25 cellular contexts compared by ENCODE assay signal in genomic region chr1:26049531-26050254, GRCh38. TPM values are rescaled to one million over a fixed set of nuclear protein-coding genes. Genes with fewer than 3 reads are reported as not detected.
DNase-seq lines count a peak whose midpoint lies in the region; ATAC-seq and TF ChIP-seq lines count a peak whose summit lies in the region.
"Had no signal": no experiment of that assay in that cellular context is flagged by ENCODE, and none has a peak within 500 bp of the region (broad histone marks: within the 10 kb centered on the region; RNA-seq: fewer than 3 reads in every experiment).

No MANE protein-coding gene starts in this region.

- POLR2A ChIA-PET in Caco-2 (lab: Charles Lee) (no interaction called here), PC-9 (lab: Charles Lee; ENCODE audit: unreplicated experiment) (interaction anchor here (0.6 kb wide), 1 partner anchor 15 kb away, joined by 4 read pairs; no protein-coding TSS in a partner anchor)

- H3K4me3 ChIP-seq in Caco-2 (ENCODE audit: low read depth, low read length) (no peak overlapping the region), heart left ventricle (no peak overlapping the region), osteoblast (ENCODE audit: insufficient read depth, low read length) (no peak overlapping the region), PC-9 (no peak overlapping the region)
- H3K4me3 ChIP-seq: SK-N-MC, uterus had no signal

- H3K27me3 ChIP-seq in Caco-2 (replicated peaks; ENCODE audit: control insufficient read depth, insufficient read depth, low read length) (no peaks in the 10 kb centered on the region), heart left ventricle (peaks cover 7 to 56% (median 20%) of the 10 kb centered on the region in 9 donors), osteoblast (ENCODE audit: insufficient read depth, low read length) (peaks cover 72% of the 10 kb centered on the region), PC-9 (ENCODE audit: insufficient read depth, low read depth) (peaks cover 8% of the 10 kb centered on the region; the same call in 1 of the 2 replicates)

- H3K9me3 ChIP-seq in Caco-2 (no peaks in the 10 kb centered on the region), heart left ventricle (no peaks in the 10 kb centered on the region), osteoblast (ENCODE audit: low read depth, low read length) (no peaks in the 10 kb centered on the region), PC-9 (ENCODE audit: insufficient read depth, low read depth) (no peaks in the 10 kb centered on the region)
- H3K9me3 ChIP-seq: uterus had no signal

- no peaks in the 10 kb centered on the region for H3F3A ChIP-seq in PC-9 (ENCODE audit: insufficient read depth, low read depth)

- H3K4me1 Mint-ChIP-seq in Caco-2 (ENCODE audit: low read depth, unreplicated experiment), result peaks cover 20% of the 10 kb centered on the region

- H3K36me3 Mint-ChIP-seq in Caco-2 (ENCODE audit: insufficient read depth, unreplicated experiment), result no peaks in the 10 kb centered on the region
- H3K36me3 Mint-ChIP-seq: brain had no signal

- no peaks in the 10 kb centered on the region for H3K27me3 Mint-ChIP-seq in Caco-2 (ENCODE audit: insufficient read depth, unreplicated experiment)

- H3K36me3 ChIP-seq in Caco-2 (ENCODE audit: control insufficient read depth, insufficient read depth, low read length) (no peaks in the 10 kb centered on the region), heart left ventricle (peaks cover 0 to 44% (median 13%) of the 10 kb centered on the region in 9 donors), osteoblast (ENCODE audit: insufficient read depth, low read length) (no peaks in the 10 kb centered on the region), PC-9 (ENCODE audit: low read depth) (no peaks in the 10 kb centered on the region)
- H3K36me3 ChIP-seq: uterus had no signal

- TF ChIP-seq POLR2A in heart left ventricle (IDR thresholded peaks at IDR 0.05), result no peak

- H3K79me2 ChIP-seq in osteoblast (ENCODE audit: insufficient read depth, low read length) (no peaks in the 10 kb centered on the region), PC-9 (ENCODE audit: low read depth) (no peaks in the 10 kb centered on the region)
- H3K79me2 ChIP-seq: parathyroid adenoma had no signal

- intact Hi-C loops in Caco-2 (cut with micrococcal nuclease; ENCODE audit: unreplicated experiment), result no loop called here
- intact Hi-C loops in heart left ventricle (cut with DNase I), result no loop called here
- intact Hi-C loops in PC-9 (cut with micrococcal nuclease; ENCODE audit: unreplicated experiment), result loop anchor here (5.0 kb wide), 1 partner anchor 403 kb away; no protein-coding TSS in a partner anchor

- H3K4me1 ChIP-seq in Caco-2 (peaks cover 42% of the 10 kb centered on the region), heart left ventricle (peaks cover 0 to 43% (median 10%) of the 10 kb centered on the region in 12 donors), osteoblast (ENCODE audit: insufficient read depth, low read length) (no peaks in the 10 kb centered on the region), PC-9 (replicated peaks; ENCODE audit: insufficient read depth) (peaks cover 10% of the 10 kb centered on the region; the same call in 1 of the 2 replicates)
- H3K4me1 ChIP-seq: parathyroid adenoma had no signal

- no TSS peak for BruUV-seq in Caco-2 (replicated peaks; lab: Mats Ljungman, UMichigan)
- BruUV-seq in PC-9 (replicated peaks; lab: Mats Ljungman, UMichigan), result no TSS peak

- H3K27ac Mint-ChIP-seq in Caco-2 (ENCODE audit: unreplicated experiment), result peak overlapping the region; percentile 46
- H3K27ac Mint-ChIP-seq: stimulated activated naive CD8-positive, alpha-beta T cell treated with anti-CD3 and anti-CD28 coated beads, Interleukin-15, Interleukin-2, amounts not matched to agents 100 ng/mL and 50 ng/mL, for 24 hours had no signal

- no peak overlapping the region for H2AFZ ChIP-seq in osteoblast (ENCODE audit: low read length)
- no peak overlapping the region for H2AFZ ChIP-seq in PC-9
- H2AFZ ChIP-seq: parathyroid adenoma had no signal

- DNase-seq in Caco-2 (no peak), MV-4-11 (lab: John Stamatoyannopoulos, UW) (peak; percentile 37), heart left ventricle (peak in 2 of 5 donors; percentile 55 to 56), osteoblast (ENCODE audit: insufficient read length, low spot score, missing footprints) (peak; percentile 91), PC-9 (no peak), activated T-cell treated with anti-CD3 and anti-CD28 coated beads for 4 hours (no peak), kidney glomerular epithelial cell (lab: John Stamatoyannopoulos, UW) (no peak)
- DNase-seq: activated CD4-positive, alpha-beta T cell treated with anti-CD3 and anti-CD28 coated beads, Interleukin-2, amount 50 U/mL, for 1 hour; activated naive CD4-positive, alpha-beta T cell treated with anti-CD3 and anti-CD28 coated beads, Interleukin-2, amount 50 U/mL, for 16 hours; activated T-cell treated with anti-CD3 and anti-CD28 coated beads, Interleukin-2, amount 50 U/mL, for 1 hour; hypothalamus; NCI-H1694; NCI-H446; stimulated activated CD4-positive, alpha-beta T cell treated with anti-CD3 and anti-CD28 coated beads, Interleukin-15, amount 100 ng/mL, for 24 hours; uterus had no signal

- ATAC-seq in heart left ventricle, result peak; percentile 51 to 63 (median 54)
- no peak for ATAC-seq in HG02885 (IDR thresholded peaks at IDR 0.05; ENCODE audit: poor library complexity, unreplicated experiment)
- ATAC-seq: esophagus mucosa, left lobe of liver had no signal

- TF ChIP-seq CTCF in Caco-2 (IDR thresholded peaks at IDR 0.05; ENCODE audit: insufficient read depth in 1 of 2, low read depth in 1 of 2, low read length in 1 of 2, severe bottlenecking in 1 of 2, unreplicated experiment in 1 of 2) (no peak), heart left ventricle (IDR thresholded peaks at IDR 0.05) (no peak), osteoblast (IDR thresholded peaks at IDR 0.05; ENCODE audit: extremely low read depth, low read depth, low read length) (no peak), PC-9 (conservative IDR thresholded peaks at IDR 0.05) (no peak)

- CTCF ChIA-PET in Caco-2 (lab: Charles Lee), result no interaction called here
- CTCF ChIA-PET in PC-9 (lab: Charles Lee), result no interaction called here

- H3K27ac ChIP-seq in heart left ventricle (peak overlapping the region in 9 of 12 donors; percentile 2 to 71 (median 57)), osteoblast (ENCODE audit: low read depth, low read length) (no peak overlapping the region), PC-9 (no peak overlapping the region)
- H3K27ac ChIP-seq: parathyroid adenoma, SK-N-MC, uterus had no signal

- no peaks in the 10 kb centered on the region for H3K9me3 Mint-ChIP-seq in Caco-2 (ENCODE audit: unreplicated experiment)
- H3K9me3 Mint-ChIP-seq: brain; stimulated activated naive CD8-positive, alpha-beta T cell treated with anti-CD3 and anti-CD28 coated beads, Interleukin-15, Interleukin-2, amounts not matched to agents 100 ng/mL and 50 ng/mL, for 24 hours had no signal

- H3K4me2 ChIP-seq in osteoblast (ENCODE audit: insufficient read depth, low read length) (no peak overlapping the region), PC-9 (no peak overlapping the region)

- H4K20me1 ChIP-seq in osteoblast (ENCODE audit: insufficient read depth, low read length), result no peaks in the 10 kb centered on the region
- H4K20me1 ChIP-seq in PC-9 (ENCODE audit: insufficient read depth), result no peaks in the 10 kb centered on the region

- no peaks in the 10 kb centered on the region for H3K9me2 ChIP-seq in PC-9 (ENCODE audit: insufficient read depth)

- WGBS in heart left ventricle, 4 donors, result 53 to 64% (median 61%) methylated on average over 9 to 10 of the region's 10 CpGs

- no peak overlapping the region for H3K4me3 Mint-ChIP-seq in Caco-2 (ENCODE audit: unreplicated experiment)
- H3K4me3 Mint-ChIP-seq: brain; stimulated activated naive CD8-positive, alpha-beta T cell treated with anti-CD3 and anti-CD28 coated beads, Interleukin-15, Interleukin-2, amounts not matched to agents 100 ng/mL and 50 ng/mL, for 24 hours had no signal

RNA-seq across cellular contexts. Expression of gene SLC30A2, which starts 3.8 kb away (rescaled TPM):
- total RNA-seq in Caco-2 (2022), result 1.1 and 3.0 TPM in 2 replicates
- 10 to 100 TPM in 4 of 9 donors, 1 to 10 TPM in 5; 2.9 to 18.0 (median 6.5) TPM for total RNA-seq in heart left ventricle
- 1 to 10 TPM; 3.4 to 3.7 TPM for polyA plus RNA-seq in heart left ventricle
- not detected in 2 replicates for total RNA-seq in osteoblast
- not detected in 2 replicates for total RNA-seq in PC-9 (2021)
- total RNA-seq: dermis microvascular lymphatic vessel endothelial cell, esophagus mucosa had no signal
- polyA plus RNA-seq: AG04450 had no signal

RNA-seq across cellular contexts. Expression of gene TRIM63, which starts 17.7 kb away (rescaled TPM):
- total RNA-seq in Caco-2 (2022) (not detected in 2 replicates), heart left ventricle (100 to 1,000 TPM; 136 to 598 (median 196) TPM), osteoblast (under 0.01 and 0.36 TPM in 2 replicates), PC-9 (2021) (not detected in 2 replicates)
- polyA plus RNA-seq in heart left ventricle, result 100 to 1,000 TPM; 277 to 444 TPM
- total RNA-seq: dermis microvascular lymphatic vessel endothelial cell, esophagus mucosa, H1 had no signal
- polyA plus RNA-seq: AG04450, H1 had no signal

RNA-seq across cellular contexts. Expression of gene EXTL1, which starts 28.1 kb away (rescaled TPM):
- total RNA-seq in Caco-2 (2022) (0.09 and 0.34 TPM in 2 replicates), heart left ventricle (10 to 100 TPM in 2 of 9 donors, 1 to 10 TPM in 7; 1.8 to 17.5 (median 4.1) TPM), osteoblast (1.4 and 3.2 TPM in 2 replicates), PC-9 (2021) (0.13 and 0.63 TPM in 2 replicates)
- 1 to 10 TPM; 1.2 to 5.7 TPM for polyA plus RNA-seq in heart left ventricle
- total RNA-seq: dermis microvascular lymphatic vessel endothelial cell, esophagus mucosa, left lobe of liver had no signal

RNA-seq across cellular contexts. Expression of gene PAFAH2, which starts 51.8 kb away (rescaled TPM):
- total RNA-seq in Caco-2 (2022) (8.0 and 11.1 TPM in 2 replicates), heart left ventricle (10 to 100 TPM in 4 of 9 donors, 1 to 10 TPM in 5; 5.8 to 18.6 (median 9.7) TPM), osteoblast (6.5 and 6.9 TPM in 2 replicates), PC-9 (2021) (13.0 and 13.9 TPM in 2 replicates)
- polyA plus RNA-seq in heart left ventricle, result 1 to 10 TPM; 5.9 to 7.6 TPM

Comparison
In these comparisons a context has a peak if more than half of its experiments do, and no peak if none do; other contexts are left out.
1. DNase-seq: peak in MV-4-11 (single experiment) and osteoblast (single experiment); none in Caco-2 (0 of 2), PC-9 (0 of 2), activated T-cell treated with anti-CD3 and anti-CD28 coated beads for 4 hours (single experiment) and kidney glomerular epithelial cell (single experiment).
2. H3K27ac ChIP-seq: peak in heart left ventricle (9 of 12); none in osteoblast (single experiment) and PC-9 (single experiment).
3. RNA of gene TRIM63, which starts 17.7 kb away (total RNA-seq): 136 to 598 TPM in heart left ventricle; under 0.01 to 0.36 TPM in osteoblast, not detected in Caco-2 and not detected in PC-9; every median in the first group is over 100 times any median in the second.